Comparison of ENCODE assay signal across 2 cellular contexts in the genomic region with DNA sequence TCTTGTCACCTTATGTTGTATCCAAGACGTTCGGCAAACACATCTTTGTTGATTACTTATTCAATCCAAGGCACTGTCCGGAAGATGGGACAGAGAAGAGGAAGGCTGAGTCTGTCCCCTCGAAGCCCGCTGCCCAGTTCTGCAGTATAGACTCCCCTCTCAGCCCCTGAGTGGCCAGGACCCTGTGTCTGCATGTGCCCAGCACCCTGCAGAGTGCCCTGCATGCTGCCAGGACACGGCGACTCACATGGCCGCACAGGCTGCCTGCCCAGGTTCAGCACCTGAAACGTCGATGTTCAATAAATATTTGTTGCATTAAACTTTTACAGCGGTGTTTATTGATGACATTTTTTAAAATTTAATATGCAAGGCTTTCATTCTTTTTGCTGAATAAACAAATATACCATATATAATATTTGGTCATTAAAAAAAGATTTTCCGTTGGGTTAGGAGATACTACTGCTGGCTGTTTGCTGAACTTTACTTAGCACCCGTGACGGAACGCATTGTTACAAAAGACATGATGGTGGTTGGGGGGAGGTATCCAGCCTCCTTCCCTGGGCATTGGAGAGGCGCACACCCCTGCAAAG.
TF ChIP-seq lines count a peak whose summit lies in the region.

No MANE protein-coding gene starts in this region.

TF ChIP-seq in HepG2, 621 proteins besides CTCF, POLR2A, EP300 and RAD21 (continued from another document):
- TF ChIP-seq ZBTB33 (CRISPR knock-in tag; IDR thresholded peaks at IDR 0.05): no peak
- TF ChIP-seq NFYB (CRISPR knock-in tag; IDR thresholded peaks at IDR 0.05): no peak
- no peak for TF ChIP-seq MLXIP (CRISPR knock-in tag; IDR thresholded peaks at IDR 0.05; ENCODE audit: borderline replicate concordance)
- no peak for TF ChIP-seq ZBTB37 (CRISPR knock-in tag; IDR thresholded peaks at IDR 0.05)

TF ChIP-seq in WTC11, 78 proteins besides CTCF, POLR2A, EP300 and RAD21 (continued from another document):
- TF ChIP-seq FOXJ3 (CRISPR knock-in tag; IDR thresholded peaks at IDR 0.05; ENCODE audit: borderline replicate concordance) (no peak), ZBTB21 (CRISPR knock-in tag; IDR thresholded peaks at IDR 0.05; ENCODE audit: borderline replicate concordance) (no peak), CBFB (CRISPR knock-in tag; IDR thresholded peaks at IDR 0.05; ENCODE audit: low read depth) (no peak), NR2C2 (CRISPR knock-in tag; IDR thresholded peaks at IDR 0.05) (no peak)
- TF ChIP-seq, protein P1, sequence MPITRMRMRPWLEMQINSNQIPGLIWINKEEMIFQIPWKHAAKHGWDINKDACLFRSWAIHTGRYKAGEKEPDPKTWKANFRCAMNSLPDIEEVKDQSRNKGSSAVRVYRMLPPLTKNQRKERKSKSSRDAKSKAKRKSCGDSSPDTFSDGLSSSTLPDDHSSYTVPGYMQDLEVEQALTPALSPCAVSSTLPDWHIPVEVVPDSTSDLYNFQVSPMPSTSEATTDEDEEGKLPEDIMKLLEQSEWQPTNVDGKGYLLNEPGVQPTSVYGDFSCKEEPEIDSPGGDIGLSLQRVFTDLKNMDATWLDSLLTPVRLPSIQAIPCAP (CRISPR knock-in tag; IDR thresholded peaks at IDR 0.05): no peak
- TF ChIP-seq, protein P2, sequence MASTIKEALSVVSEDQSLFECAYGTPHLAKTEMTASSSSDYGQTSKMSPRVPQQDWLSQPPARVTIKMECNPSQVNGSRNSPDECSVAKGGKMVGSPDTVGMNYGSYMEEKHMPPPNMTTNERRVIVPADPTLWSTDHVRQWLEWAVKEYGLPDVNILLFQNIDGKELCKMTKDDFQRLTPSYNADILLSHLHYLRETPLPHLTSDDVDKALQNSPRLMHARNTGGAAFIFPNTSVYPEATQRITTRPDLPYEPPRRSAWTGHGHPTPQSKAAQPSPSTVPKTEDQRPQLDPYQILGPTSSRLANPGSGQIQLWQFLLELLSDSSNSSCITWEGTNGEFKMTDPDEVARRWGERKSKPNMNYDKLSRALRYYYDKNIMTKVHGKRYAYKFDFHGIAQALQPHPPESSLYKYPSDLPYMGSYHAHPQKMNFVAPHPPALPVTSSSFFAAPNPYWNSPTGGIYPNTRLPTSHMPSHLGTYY (CRISPR knock-in tag; IDR thresholded peaks at IDR 0.05): no peak
